Comparison of ENCODE assay signal across 1 cellular context in genomic region chr17:36002631-36003030, GRCh38.
TF ChIP-seq lines count a peak whose summit lies in the region.

No MANE protein-coding gene starts in this region.

TF ChIP-seq in HepG2, 621 proteins besides CTCF, POLR2A, EP300 and RAD21:
- TF ChIP-seq ZNF841 (CRISPR knock-in tag; IDR thresholded peaks at IDR 0.05; ENCODE audit: borderline replicate concordance) = no peak
- TF ChIP-seq ZNF549 (CRISPR knock-in tag; IDR thresholded peaks at IDR 0.05) = no peak
- no peak for TF ChIP-seq ZBTB39 (CRISPR knock-in tag; IDR thresholded peaks at IDR 0.05)
- TF ChIP-seq ZNF441 (CRISPR knock-in tag; IDR thresholded peaks at IDR 0.05; ENCODE audit: borderline replicate concordance) = no peak
- TF ChIP-seq MIXL1 (CRISPR knock-in tag; IDR thresholded peaks at IDR 0.05) = no peak
